ENCODE assay signal across 1 cellular context in the genomic region with DNA sequence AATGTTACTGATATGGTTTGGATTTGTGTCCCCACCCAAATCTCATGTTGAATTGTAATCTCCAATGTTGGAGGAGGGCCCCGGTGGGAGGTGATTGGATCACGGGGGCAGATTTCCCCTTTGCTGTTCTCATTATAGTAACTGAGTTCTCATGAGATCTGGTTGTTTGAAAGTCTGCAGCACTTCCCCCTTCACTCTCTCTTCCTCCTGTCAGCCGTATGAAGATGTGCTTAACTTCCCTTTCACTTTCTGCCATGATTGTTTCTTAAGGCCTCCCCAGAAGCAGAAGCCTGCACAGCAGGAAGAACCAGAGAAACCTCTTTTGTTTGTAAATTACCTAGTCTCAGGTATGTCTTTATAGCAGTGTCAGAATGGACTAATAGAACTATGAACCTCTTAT.
A peak's percentile ranks its signal among the peaks of the same experiment; 100 is the strongest.
TF ChIP-seq lines count a peak whose summit lies in the region.

No MANE protein-coding gene starts in this region.

TF ChIP-seq in GM12878, 131 proteins besides CTCF, POLR2A, EP300 and RAD21 (continued from another document):
- no peak for TF ChIP-seq BACH1 (IDR thresholded peaks at IDR 0.05; ENCODE audit: borderline replicate concordance)
- TF ChIP-seq, protein P1, sequence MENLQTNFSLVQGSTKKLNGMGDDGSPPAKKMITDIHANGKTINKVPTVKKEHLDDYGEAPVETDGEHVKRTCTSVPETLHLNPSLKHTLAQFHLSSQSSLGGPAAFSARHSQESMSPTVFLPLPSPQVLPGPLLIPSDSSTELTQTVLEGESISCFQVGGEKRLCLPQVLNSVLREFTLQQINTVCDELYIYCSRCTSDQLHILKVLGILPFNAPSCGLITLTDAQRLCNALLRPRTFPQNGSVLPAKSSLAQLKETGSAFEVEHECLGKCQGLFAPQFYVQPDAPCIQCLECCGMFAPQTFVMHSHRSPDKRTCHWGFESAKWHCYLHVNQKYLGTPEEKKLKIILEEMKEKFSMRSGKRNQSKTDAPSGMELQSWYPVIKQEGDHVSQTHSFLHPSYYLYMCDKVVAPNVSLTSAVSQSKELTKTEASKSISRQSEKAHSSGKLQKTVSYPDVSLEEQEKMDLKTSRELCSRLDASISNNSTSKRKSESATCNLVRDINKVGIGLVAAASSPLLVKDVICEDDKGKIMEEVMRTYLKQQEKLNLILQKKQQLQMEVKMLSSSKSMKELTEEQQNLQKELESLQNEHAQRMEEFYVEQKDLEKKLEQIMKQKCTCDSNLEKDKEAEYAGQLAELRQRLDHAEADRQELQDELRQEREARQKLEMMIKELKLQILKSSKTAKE (IDR thresholded peaks at IDR 0.05; ENCODE audit: low read depth, poor library complexity, severe bottlenecking): no peak
- no peak for TF ChIP-seq HDAC6 (IDR thresholded peaks at IDR 0.05; ENCODE audit: unreplicated experiment)
- TF ChIP-seq, protein P2, sequence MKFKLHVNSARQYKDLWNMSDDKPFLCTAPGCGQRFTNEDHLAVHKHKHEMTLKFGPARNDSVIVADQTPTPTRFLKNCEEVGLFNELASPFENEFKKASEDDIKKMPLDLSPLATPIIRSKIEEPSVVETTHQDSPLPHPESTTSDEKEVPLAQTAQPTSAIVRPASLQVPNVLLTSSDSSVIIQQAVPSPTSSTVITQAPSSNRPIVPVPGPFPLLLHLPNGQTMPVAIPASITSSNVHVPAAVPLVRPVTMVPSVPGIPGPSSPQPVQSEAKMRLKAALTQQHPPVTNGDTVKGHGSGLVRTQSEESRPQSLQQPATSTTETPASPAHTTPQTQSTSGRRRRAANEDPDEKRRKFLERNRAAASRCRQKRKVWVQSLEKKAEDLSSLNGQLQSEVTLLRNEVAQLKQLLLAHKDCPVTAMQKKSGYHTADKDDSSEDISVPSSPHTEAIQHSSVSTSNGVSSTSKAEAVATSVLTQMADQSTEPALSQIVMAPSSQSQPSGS (IDR thresholded peaks at IDR 0.05; ENCODE audit: low read length): no peak
- TF ChIP-seq, protein P3, sequence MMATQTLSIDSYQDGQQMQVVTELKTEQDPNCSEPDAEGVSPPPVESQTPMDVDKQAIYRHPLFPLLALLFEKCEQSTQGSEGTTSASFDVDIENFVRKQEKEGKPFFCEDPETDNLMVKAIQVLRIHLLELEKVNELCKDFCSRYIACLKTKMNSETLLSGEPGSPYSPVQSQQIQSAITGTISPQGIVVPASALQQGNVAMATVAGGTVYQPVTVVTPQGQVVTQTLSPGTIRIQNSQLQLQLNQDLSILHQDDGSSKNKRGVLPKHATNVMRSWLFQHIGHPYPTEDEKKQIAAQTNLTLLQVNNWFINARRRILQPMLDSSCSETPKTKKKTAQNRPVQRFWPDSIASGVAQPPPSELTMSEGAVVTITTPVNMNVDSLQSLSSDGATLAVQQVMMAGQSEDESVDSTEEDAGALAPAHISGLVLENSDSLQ (IDR thresholded peaks at IDR 0.05): peak; percentile 49; the same call in 1 of the 2 replicates
- TF ChIP-seq MLLT1 (IDR thresholded peaks at IDR 0.05): no peak
- TF ChIP-seq CEBPB (IDR thresholded peaks at IDR 0.05; ENCODE audit: borderline replicate concordance in 1 of 2, low read depth in 2 of 2, low read length in 2 of 2): no peak
- no peak for TF ChIP-seq MTA3 (IDR thresholded peaks at IDR 0.05; ENCODE audit: borderline replicate concordance, low read length)
- TF ChIP-seq SPI1 (IDR thresholded peaks at IDR 0.05; ENCODE audit: borderline replicate concordance, insufficient read depth, low read depth, low read length): peak; percentile 66
